In genomic region chr7:101507791-101508252, GRCh38 we compare ENCODE assay signal across 8 cellular contexts.
DNase-seq lines count a peak whose midpoint lies in the region; ATAC-seq and TF ChIP-seq lines count a peak whose summit lies in the region.

No MANE protein-coding gene starts in this region.

- peak; percentile 96 for DNase-seq in DMS 273 (lab: John Stamatoyannopoulos, UW; ENCODE audit: unreplicated experiment)
- DNase-seq in HuH-7 (ENCODE audit: low spot score) = peak; percentile 80
- DNase-seq in OCI-M1 (lab: John Stamatoyannopoulos, UW) = peak; percentile 78
- peak in 6 of 7 donors; percentile 16 to 51 (median 26) for DNase-seq in adrenal gland
- DNase-seq in kidney tubule cell (ENCODE audit: low spot score) = peak; percentile 72
- no peak for DNase-seq in thoracic aorta (ENCODE audit: low spot score)

- TF ChIP-seq CTCF in adrenal gland (IDR thresholded peaks at IDR 0.05) (peak; percentile 25 to 54 (median 40)), thoracic aorta (IDR thresholded peaks at IDR 0.05) (peak; percentile 23)

- no peak for ATAC-seq in thoracic aorta (ENCODE audit: insufficient number of reproducible peaks, low FRiP score, low read depth)
- ATAC-seq in HG03432 (IDR thresholded peaks at IDR 0.05; ENCODE audit: unreplicated experiment) = no peak
- ATAC-seq in HG02870 (IDR thresholded peaks at IDR 0.05; ENCODE audit: unreplicated experiment) = no peak

- WGBS in adrenal gland, 4 donors = 18 to 44% (median 39%) methylated on average over 7 to 9 of the region's 9 CpGs

- TF ChIP-seq POLR2A in adrenal gland (IDR thresholded peaks at IDR 0.05) = no peak

- H3K4me3 ChIP-seq in adrenal gland (no peak overlapping the region), thoracic aorta (no peak overlapping the region)

- no peaks in the 10 kb centered on the region for H3K4me1 ChIP-seq in adrenal gland (replicated peaks in 1 of 2)
- H3K4me1 ChIP-seq in thoracic aorta (ENCODE audit: control insufficient read depth in 1 of 2, low read depth in 2 of 2) = no peaks in the 10 kb centered on the region

- no peaks in the 10 kb centered on the region for H3K36me3 ChIP-seq in adrenal gland (replicated peaks in 1 of 2)
- no peaks in the 10 kb centered on the region for H3K36me3 ChIP-seq in thoracic aorta

- H3K9me3 ChIP-seq in adrenal gland (replicated peaks in 1 of 3) (no peaks in the 10 kb centered on the region), thoracic aorta (no peaks in the 10 kb centered on the region)

- H3K27me3 ChIP-seq in adrenal gland = no peaks in the 10 kb centered on the region
- H3K27me3 ChIP-seq in thoracic aorta (replicated peaks; ENCODE audit: insufficient read depth) = no peaks in the 10 kb centered on the region

- H3K27ac ChIP-seq in adrenal gland (no peak overlapping the region), thoracic aorta (no peak overlapping the region)

- intact Hi-C loops in adrenal gland (cut with DNase I) = no loop called here
